17 cellular contexts compared by ENCODE assay signal in the genomic region with DNA sequence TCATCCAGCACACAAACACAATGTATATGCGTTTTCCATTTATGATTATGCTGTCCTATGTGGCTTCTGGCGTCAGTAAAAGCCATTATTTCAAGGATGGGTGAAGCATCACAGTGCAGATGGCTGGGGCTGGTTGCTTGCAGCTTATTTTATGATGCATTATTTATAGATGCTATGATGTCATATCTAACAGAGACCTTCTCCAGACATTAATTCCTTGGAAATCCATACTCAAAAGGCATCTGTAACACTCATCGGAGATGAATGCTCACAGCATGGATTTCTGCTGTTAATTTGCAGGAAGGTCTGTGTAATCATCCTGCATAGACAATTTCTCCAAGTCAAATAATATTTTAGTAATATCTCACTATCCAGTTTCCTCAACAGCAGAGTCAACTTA. TPM values are rescaled to one million over a fixed set of nuclear protein-coding genes. Genes with fewer than 3 reads are reported as not detected.
DNase-seq lines count a peak whose midpoint lies in the region; ATAC-seq, FAIRE-seq and TF ChIP-seq lines count a peak whose summit lies in the region.
"Had no signal": no experiment of that assay in that cellular context is flagged by ENCODE, and none has a peak within 500 bp of the region (broad histone marks: within the 10 kb centered on the region; RNA-seq: fewer than 3 reads in every experiment).

No MANE protein-coding gene starts in this region.

- CTCF ChIA-PET in CD4-positive, alpha-beta T cell (lab: Charles Lee), result interaction anchor here (0.7 kb wide), 1 partner anchor 67 kb away, joined by 4 read pairs; no protein-coding TSS in a partner anchor

- H3K27me3 ChIP-seq in CD4-positive, alpha-beta T cell (ENCODE audit: control insufficient read depth, insufficient read depth, low read length), result no peaks in the 10 kb centered on the region
- H3K27me3 ChIP-seq in WERI-Rb-1 (ENCODE audit: insufficient read depth, low read depth, severe bottlenecking), result no peaks in the 10 kb centered on the region
- no peaks in the 10 kb centered on the region for H3K27me3 ChIP-seq in right cardiac atrium (ENCODE audit: control insufficient read depth, insufficient read depth)

- H3K4me3 ChIP-seq in AG10803 (ENCODE audit: low read length), result no peak overlapping the region
- H3K4me3 ChIP-seq in WERI-Rb-1 (ENCODE audit: low read depth, low read length), result no peak overlapping the region
- no peak overlapping the region for H3K4me3 ChIP-seq in fibroblast of villous mesenchyme (ENCODE audit: low read depth, low read length)
- no peak overlapping the region for H3K4me3 ChIP-seq in right cardiac atrium (ENCODE audit: low read length)

- no peaks in the 10 kb centered on the region for H3K36me3 ChIP-seq in WERI-Rb-1
- H3K36me3 ChIP-seq: neutrophil had no signal

- peaks cover 49% of the 10 kb centered on the region for H3K36me3 Mint-ChIP-seq in CD4-positive, alpha-beta T cell (ENCODE audit: low read depth)
- H3K36me3 Mint-ChIP-seq: type B pancreatic cell had no signal

- intact Hi-C loops in CD4-positive, alpha-beta T cell (cut with DNase I, micrococcal nuclease), result no loop called here
- intact Hi-C loops in right cardiac atrium (cut with DNase I), result no loop called here

- FAIRE-seq in HTR-8/SVneo (lab: Jason Lieb, UNC), result no peak

- no peaks in the 10 kb centered on the region for H3K9me3 ChIP-seq in CD4-positive, alpha-beta T cell (ENCODE audit: control insufficient read depth, low read length)
- H3K9me3 ChIP-seq in WERI-Rb-1 (ENCODE audit: severe bottlenecking), result no peaks in the 10 kb centered on the region
- no peaks in the 10 kb centered on the region for H3K9me3 ChIP-seq in right cardiac atrium (ENCODE audit: control insufficient read depth, low read length)
- H3K9me3 ChIP-seq: neutrophil had no signal

- peak overlapping the region; percentile 95 for H3K27ac Mint-ChIP-seq in CD4-positive, alpha-beta T cell
- H3K27ac Mint-ChIP-seq: type B pancreatic cell had no signal

- TF ChIP-seq CTCF in AG10803 (conservative IDR thresholded peaks at IDR 0.05; ENCODE audit: low read length), result no peak
- TF ChIP-seq CTCF in CD4-positive, alpha-beta T cell (IDR thresholded peaks at IDR 0.05), result no peak
- TF ChIP-seq CTCF in WERI-Rb-1 (IDR thresholded peaks at IDR 0.05; ENCODE audit: low read depth, low read length), result no peak
- no peak for TF ChIP-seq CTCF in fibroblast of villous mesenchyme (IDR thresholded peaks at IDR 0.05; ENCODE audit: insufficient read depth, low read depth, low read length)

- no peak for ATAC-seq in CD4-positive, alpha-beta T cell (ENCODE audit: poor library complexity)
- no peak for ATAC-seq in right cardiac atrium
- ATAC-seq: left cardiac atrium had no signal

- peak overlapping the region; percentile 21 for H3K27ac ChIP-seq in CD4-positive, alpha-beta T cell (ENCODE audit: low read depth, low read length)
- peak overlapping the region; percentile 79 for H3K27ac ChIP-seq in WERI-Rb-1
- no peak overlapping the region for H3K27ac ChIP-seq in right cardiac atrium (ENCODE audit: low read length)
- H3K27ac ChIP-seq: neutrophil had no signal

- no peaks in the 10 kb centered on the region for H3K27me3 Mint-ChIP-seq in CD4-positive, alpha-beta T cell

- 79% methylated on average over 3 of the region's 3 CpGs for WGBS in right cardiac atrium

- POLR2A ChIA-PET in CD4-positive, alpha-beta T cell (lab: Charles Lee), result interaction anchor here (0.7 to 13.4 kb wide), 3 partner anchors 18 to 46 kb away, joined by 3 to 138 read pairs (median 7); no protein-coding TSS in a partner anchor

- peak overlapping the region; percentile 88 for H3K4me3 Mint-ChIP-seq in CD4-positive, alpha-beta T cell
- H3K4me3 Mint-ChIP-seq: type B pancreatic cell had no signal

- H3K4me1 Mint-ChIP-seq in CD4-positive, alpha-beta T cell (ENCODE audit: low read depth), result peaks cover 87% of the 10 kb centered on the region

- H3K9me3 Mint-ChIP-seq in CD4-positive, alpha-beta T cell, result no peaks in the 10 kb centered on the region
- H3K9me3 Mint-ChIP-seq: type B pancreatic cell had no signal

- no peaks in the 10 kb centered on the region for H3K4me1 ChIP-seq in right cardiac atrium (ENCODE audit: control insufficient read depth, insufficient read depth, low read length)

- DNase-seq in AG10803 (ENCODE audit: low read depth) (peak; percentile 43), WERI-Rb-1 (no peak), fibroblast of villous mesenchyme (ENCODE audit: low read depth) (peak; percentile 47), right cardiac atrium (no peak), HTR-8/SVneo (ENCODE audit: insufficient read length, low spot score) (no peak), KG1 (lab: John Stamatoyannopoulos, UW) (no peak)
- DNase-seq in CD4-positive, alpha-beta T cell, result no peak
- DNase-seq: caudate nucleus; DMS79; effector memory CD4-positive, alpha-beta T cell; left cardiac atrium; midbrain; NCI-H1930; NCI-H510A; SIG-M5 had no signal

RNA-seq across cellular contexts. Expression of a gene that starts 7.2 kb away (rescaled TPM):
- 100 to 1,000 TPM; 132 to 134 TPM for total RNA-seq in CD4-positive, alpha-beta T cell
- total RNA-seq in fibroblast of villous mesenchyme (35.4 and 50.9 TPM in 2 replicates), right cardiac atrium (1 to 10 TPM; 4.2 to 7.8 (median 6.8) TPM)
- polyA plus RNA-seq in right cardiac atrium, result 6.0 TPM

Comparison
In these comparisons a context has a peak if more than half of its experiments do, and no peak if none do; other contexts are left out.
1. DNase-seq: peak in AG10803 (single experiment) and fibroblast of villous mesenchyme (single experiment); none in CD4-positive, alpha-beta T cell (0 of 10), WERI-Rb-1 (single experiment), right cardiac atrium (0 of 3), HTR-8/SVneo (single experiment) and KG1 (single experiment).